Comparison of ENCODE assay signal across 21 cellular contexts in genomic region chr7:151320263-151320845, GRCh38. TPM values are rescaled to one million over a fixed set of nuclear protein-coding genes. Genes with fewer than 3 reads are reported as not detected.
DNase-seq lines count a peak whose midpoint lies in the region; ATAC-seq, FAIRE-seq and TF ChIP-seq lines count a peak whose summit lies in the region.
"Had no signal": no experiment of that assay in that cellular context is flagged by ENCODE, and none has a peak within 500 bp of the region (broad histone marks: within the 10 kb centered on the region; RNA-seq: fewer than 3 reads in every experiment).

No MANE protein-coding gene starts in this region.

- H3K9me3 ChIP-seq in BLaER1 (peaks cover 41% of the 10 kb centered on the region), upper lobe of right lung (peaks cover 9% of the 10 kb centered on the region), BE2C (no peaks in the 10 kb centered on the region)

- no peaks in the 10 kb centered on the region for H3K36me3 Mint-ChIP-seq in osteocyte (ENCODE audit: unreplicated experiment)
- H3K36me3 Mint-ChIP-seq: CD14-positive monocyte had no signal

- no peaks in the 10 kb centered on the region for H3K4me1 ChIP-seq in BLaER1
- H3K4me1 ChIP-seq in upper lobe of right lung = no peaks in the 10 kb centered on the region
- no peaks in the 10 kb centered on the region for H3K4me1 ChIP-seq in BE2C

- H3K4me3 ChIP-seq in BLaER1 (0 out of 2 replicates have a peak overlapping the region, but pooled peaks have one; percentile 22), upper lobe of right lung (no peak overlapping the region), BE2C (ENCODE audit: low read depth, low read length) (no peak overlapping the region)
- H3K4me3 ChIP-seq: GM23338 had no signal

- peak; percentile 28 for DNase-seq in ecto neural progenitor cell (ENCODE audit: low spot score)
- peak; percentile 75 for DNase-seq in osteocyte (ENCODE audit: extremely low spot score, unreplicated experiment)
- DNase-seq in upper lobe of right lung = no peak
- DNase-seq in BE2C = no peak
- DNase-seq in urothelium cell line (ENCODE audit: low spot score) = no peak
- DNase-seq: ACHN; CD4-positive, alpha-beta memory T cell; DMS153; DMS79; GDM1; HCEC 1CT; IMR-90 had no signal

- H3K27me3 ChIP-seq in BLaER1 (no peaks in the 10 kb centered on the region), upper lobe of right lung (no peaks in the 10 kb centered on the region), BE2C (peaks cover 11% of the 10 kb centered on the region)

- peaks cover 12% of the 10 kb centered on the region for H3K9me3 Mint-ChIP-seq in osteocyte (ENCODE audit: unreplicated experiment)

- no peak overlapping the region for H3K27ac ChIP-seq in BLaER1
- H3K27ac ChIP-seq in upper lobe of right lung = no peak overlapping the region

- TF ChIP-seq CTCF in osteocyte (IDR thresholded peaks at IDR 0.05) = no peak
- no peak for TF ChIP-seq CTCF in upper lobe of right lung (IDR thresholded peaks at IDR 0.05)
- TF ChIP-seq CTCF in BE2C (IDR thresholded peaks at IDR 0.05; ENCODE audit: low read depth, low read length) = no peak

- ATAC-seq in upper lobe of right lung (peak; percentile 21), HG03097 (IDR thresholded peaks at IDR 0.05; ENCODE audit: low FRiP score, unreplicated experiment) (no peak)
- ATAC-seq: GM23338 had no signal

- no peak for FAIRE-seq in urothelium cell line (lab: Jason Lieb, UNC)
- FAIRE-seq: A204.1, GM12892, GM18507, H54, HTR-8/SVneo had no signal

- H3K36me3 ChIP-seq in BLaER1 (no peaks in the 10 kb centered on the region), upper lobe of right lung (no peaks in the 10 kb centered on the region), BE2C (no peaks in the 10 kb centered on the region)

- intact Hi-C loops in upper lobe of right lung (cut with DNase I) = no loop called here

- H3K4me3 Mint-ChIP-seq in osteocyte (ENCODE audit: unreplicated experiment) = no peak overlapping the region
- H3K4me3 Mint-ChIP-seq: CD14-positive monocyte; CD4-positive, alpha-beta memory T cell; GM23338 had no signal

- H4K20me1 ChIP-seq in BLaER1 = no peaks in the 10 kb centered on the region

- no peak overlapping the region for H3K27ac Mint-ChIP-seq in osteocyte (ENCODE audit: unreplicated experiment)
- H3K27ac Mint-ChIP-seq: CD14-positive monocyte; CD4-positive, alpha-beta memory T cell; GM23338 had no signal

- no peak overlapping the region for H3K9ac ChIP-seq in BLaER1

- no peak overlapping the region for H3K4me2 ChIP-seq in BLaER1
- H3K4me2 ChIP-seq: GM23338 had no signal

- H3K27me3 Mint-ChIP-seq in osteocyte (ENCODE audit: unreplicated experiment) = peaks cover 37% of the 10 kb centered on the region

- H3K4me1 Mint-ChIP-seq in osteocyte (ENCODE audit: unreplicated experiment) = no peaks in the 10 kb centered on the region
- H3K4me1 Mint-ChIP-seq: CD14-positive monocyte; CD4-positive, alpha-beta memory T cell; GM23338 had no signal

RNA-seq across cellular contexts. Expression of gene NUB1, which starts 21.3 kb away (rescaled TPM):
- total RNA-seq in osteocyte (61.7 and 63.0 TPM in 2 replicates), upper lobe of right lung (55.2 TPM)
- polyA plus RNA-seq in BE2C (2012; ENCODE audit: insufficient read depth, insufficient read length, low read depth) = 32.4 TPM

Comparison
In these comparisons a context has a peak if more than half of its experiments do, and no peak if none do; other contexts are left out.
1. DNase-seq: peak in ecto neural progenitor cell (single experiment) and osteocyte (single experiment); none in upper lobe of right lung (single experiment), BE2C (single experiment) and urothelium cell line (single experiment).